Comparison of ENCODE assay signal across 7 cellular contexts in genomic region chr6:7705483-7705882, GRCh38. TPM values are rescaled to one million over a fixed set of nuclear protein-coding genes. Genes with fewer than 3 reads are reported as not detected.
"Had no signal": no experiment of that assay in that cellular context is flagged by ENCODE, and none has a peak within 500 bp of the region (broad histone marks: within the 10 kb centered on the region; RNA-seq: fewer than 3 reads in every experiment).

No MANE protein-coding gene starts in this region.

- ATAC-seq: HCT116 had no signal

- DNase-seq: GM23248, GOT3, H7, HFFc6, IMR-90 had no signal

RNA-seq across cellular contexts. Expression of gene BMP6, which starts 20.4 kb away (rescaled TPM):
- total RNA-seq: HT-29 had no signal
